ENCODE assay signal across 1 cellular context in the genomic region with DNA sequence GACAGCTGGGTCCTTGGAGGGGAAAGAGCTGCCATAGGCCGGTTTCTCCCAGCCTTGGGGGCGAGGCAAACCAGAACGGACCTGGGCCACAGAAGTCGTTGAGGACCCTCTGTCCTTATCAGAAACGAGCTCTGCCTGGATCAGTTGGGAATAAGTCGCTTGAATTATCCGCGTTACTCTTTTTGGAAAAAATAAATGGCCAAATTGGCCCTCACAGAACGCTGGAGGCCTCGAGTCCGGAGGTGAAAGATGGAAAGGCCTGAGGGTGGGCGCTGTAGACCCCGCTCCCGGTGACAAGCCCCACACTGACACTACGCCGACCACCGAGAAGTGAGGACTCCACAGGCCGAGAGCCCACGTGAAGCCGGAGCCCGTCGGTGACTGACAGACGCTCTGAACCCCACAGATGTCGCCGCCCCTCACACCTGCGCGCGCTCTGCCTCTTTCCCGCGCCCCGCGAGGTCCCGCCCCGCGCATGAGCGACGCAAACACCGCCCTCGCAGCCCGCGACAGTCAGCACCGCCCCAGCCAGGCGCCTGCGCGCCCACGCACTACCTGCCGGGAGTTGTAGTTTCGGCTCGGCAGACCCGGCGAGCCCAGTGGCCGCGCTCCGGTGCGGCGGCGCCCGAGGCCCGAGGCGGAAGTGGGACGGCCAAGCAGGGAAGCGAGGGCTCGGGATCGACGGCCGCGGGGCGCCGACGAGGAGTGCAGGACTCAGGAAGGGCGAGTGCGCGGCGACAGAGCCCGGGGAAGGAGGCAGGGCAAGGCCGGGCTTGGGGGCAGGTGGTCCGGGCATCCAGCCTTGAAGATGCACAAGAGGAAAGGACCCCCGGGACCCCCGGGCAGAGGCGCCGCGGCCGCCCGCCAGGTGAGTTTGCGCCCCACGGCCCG.
TF ChIP-seq lines count a peak whose summit lies in the region.

A gene (minus strand): TSS at position 484 of the 891 bp plus-strand sequence. CDS start 1,225 bp downstream, outside the sequence.
A gene (plus strand): TSS at position 568 of the 891 bp plus-strand sequence. CDS start 241 bp downstream, at position 809.

TF ChIP-seq in GM12878, 131 proteins besides CTCF, POLR2A, EP300 and RAD21 (continued from another document):
- TF ChIP-seq, protein P1, sequence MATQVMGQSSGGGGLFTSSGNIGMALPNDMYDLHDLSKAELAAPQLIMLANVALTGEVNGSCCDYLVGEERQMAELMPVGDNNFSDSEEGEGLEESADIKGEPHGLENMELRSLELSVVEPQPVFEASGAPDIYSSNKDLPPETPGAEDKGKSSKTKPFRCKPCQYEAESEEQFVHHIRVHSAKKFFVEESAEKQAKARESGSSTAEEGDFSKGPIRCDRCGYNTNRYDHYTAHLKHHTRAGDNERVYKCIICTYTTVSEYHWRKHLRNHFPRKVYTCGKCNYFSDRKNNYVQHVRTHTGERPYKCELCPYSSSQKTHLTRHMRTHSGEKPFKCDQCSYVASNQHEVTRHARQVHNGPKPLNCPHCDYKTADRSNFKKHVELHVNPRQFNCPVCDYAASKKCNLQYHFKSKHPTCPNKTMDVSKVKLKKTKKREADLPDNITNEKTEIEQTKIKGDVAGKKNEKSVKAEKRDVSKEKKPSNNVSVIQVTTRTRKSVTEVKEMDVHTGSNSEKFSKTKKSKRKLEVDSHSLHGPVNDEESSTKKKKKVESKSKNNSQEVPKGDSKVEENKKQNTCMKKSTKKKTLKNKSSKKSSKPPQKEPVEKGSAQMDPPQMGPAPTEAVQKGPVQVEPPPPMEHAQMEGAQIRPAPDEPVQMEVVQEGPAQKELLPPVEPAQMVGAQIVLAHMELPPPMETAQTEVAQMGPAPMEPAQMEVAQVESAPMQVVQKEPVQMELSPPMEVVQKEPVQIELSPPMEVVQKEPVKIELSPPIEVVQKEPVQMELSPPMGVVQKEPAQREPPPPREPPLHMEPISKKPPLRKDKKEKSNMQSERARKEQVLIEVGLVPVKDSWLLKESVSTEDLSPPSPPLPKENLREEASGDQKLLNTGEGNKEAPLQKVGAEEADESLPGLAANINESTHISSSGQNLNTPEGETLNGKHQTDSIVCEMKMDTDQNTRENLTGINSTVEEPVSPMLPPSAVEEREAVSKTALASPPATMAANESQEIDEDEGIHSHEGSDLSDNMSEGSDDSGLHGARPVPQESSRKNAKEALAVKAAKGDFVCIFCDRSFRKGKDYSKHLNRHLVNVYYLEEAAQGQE (IDR thresholded peaks at IDR 0.05; ENCODE audit: low read depth, low read length): no peak
- TF ChIP-seq BACH1 (IDR thresholded peaks at IDR 0.05; ENCODE audit: borderline replicate concordance) (peak; percentile 57; the same call in 1 of the 2 replicates), NBN (IDR thresholded peaks at IDR 0.05) (no peak), ETV6 (conservative IDR thresholded peaks at IDR 0.05 in 1 of 2, IDR thresholded peaks at IDR 0.05 in 1 of 2; ENCODE audit: borderline replicate concordance in 1 of 2, low read depth in 1 of 2) (no peak), KLF5 (IDR thresholded peaks at IDR 0.05; ENCODE audit: partially characterized antibody) (no peak), IKZF1 (conservative IDR thresholded peaks at IDR 0.05) (peak; percentile 99), POLR2AphosphoS2 (IDR thresholded peaks at IDR 0.05; ENCODE audit: low read depth, low read length) (peak; percentile 37; the same call in 1 of the 2 replicates), NR2F1 (conservative IDR thresholded peaks at IDR 0.05) (0 out of 2 replicates have a peak, but pooled peaks have one; percentile 29), TCF3 (IDR thresholded peaks at IDR 0.05; ENCODE audit: borderline replicate concordance, insufficient read depth, low read depth, low read length) (0 out of 2 replicates have a peak, but pooled peaks have one; percentile 11), TCF12 (IDR thresholded peaks at IDR 0.05; ENCODE audit: low read depth, low read length) (peak; percentile 73; the same call in 1 of the 2 replicates), SREBF1 (IDR thresholded peaks at IDR 0.05; ENCODE audit: low read length) (peak; percentile 43; the same call in 1 of the 2 replicates), BHLHE40 (IDR thresholded peaks at IDR 0.05; ENCODE audit: borderline replicate concordance in 1 of 2, low read depth in 2 of 2, low read length in 1 of 2) (peak; percentile 25 to 72; a peak in 2 of 4 replicates), JUNB (IDR thresholded peaks at IDR 0.05) (no peak), NRF1 (conservative IDR thresholded peaks at IDR 0.05; ENCODE audit: low read depth, low read length) (peak; percentile 93), PAX5 (IDR thresholded peaks at IDR 0.05; ENCODE audit: borderline replicate concordance, low read depth, low read length) (peak; percentile 32; the same call in 1 of the 2 replicates), FOXM1 (IDR thresholded peaks at IDR 0.05; ENCODE audit: low read depth, low read length) (no peak), SPI1 (IDR thresholded peaks at IDR 0.05; ENCODE audit: borderline replicate concordance, insufficient read depth, low read depth, low read length) (peak; percentile 47; the same call in 1 of the 2 replicates), SIX5 (IDR thresholded peaks at IDR 0.05; ENCODE audit: low read depth, low read length, severe bottlenecking) (peak; percentile 93), MXI1 (IDR thresholded peaks at IDR 0.05; ENCODE audit: low read depth, low read length) (no peak), RB1 (IDR thresholded peaks at IDR 0.05; ENCODE audit: borderline replicate concordance) (peak; percentile 99)
- TF ChIP-seq, protein P2, sequence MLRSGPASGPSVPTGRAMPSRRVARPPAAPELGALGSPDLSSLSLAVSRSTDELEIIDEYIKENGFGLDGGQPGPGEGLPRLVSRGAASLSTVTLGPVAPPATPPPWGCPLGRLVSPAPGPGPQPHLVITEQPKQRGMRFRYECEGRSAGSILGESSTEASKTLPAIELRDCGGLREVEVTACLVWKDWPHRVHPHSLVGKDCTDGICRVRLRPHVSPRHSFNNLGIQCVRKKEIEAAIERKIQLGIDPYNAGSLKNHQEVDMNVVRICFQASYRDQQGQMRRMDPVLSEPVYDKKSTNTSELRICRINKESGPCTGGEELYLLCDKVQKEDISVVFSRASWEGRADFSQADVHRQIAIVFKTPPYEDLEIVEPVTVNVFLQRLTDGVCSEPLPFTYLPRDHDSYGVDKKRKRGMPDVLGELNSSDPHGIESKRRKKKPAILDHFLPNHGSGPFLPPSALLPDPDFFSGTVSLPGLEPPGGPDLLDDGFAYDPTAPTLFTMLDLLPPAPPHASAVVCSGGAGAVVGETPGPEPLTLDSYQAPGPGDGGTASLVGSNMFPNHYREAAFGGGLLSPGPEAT (IDR thresholded peaks at IDR 0.05; ENCODE audit: low read depth): no peak
- TF ChIP-seq, protein P3, sequence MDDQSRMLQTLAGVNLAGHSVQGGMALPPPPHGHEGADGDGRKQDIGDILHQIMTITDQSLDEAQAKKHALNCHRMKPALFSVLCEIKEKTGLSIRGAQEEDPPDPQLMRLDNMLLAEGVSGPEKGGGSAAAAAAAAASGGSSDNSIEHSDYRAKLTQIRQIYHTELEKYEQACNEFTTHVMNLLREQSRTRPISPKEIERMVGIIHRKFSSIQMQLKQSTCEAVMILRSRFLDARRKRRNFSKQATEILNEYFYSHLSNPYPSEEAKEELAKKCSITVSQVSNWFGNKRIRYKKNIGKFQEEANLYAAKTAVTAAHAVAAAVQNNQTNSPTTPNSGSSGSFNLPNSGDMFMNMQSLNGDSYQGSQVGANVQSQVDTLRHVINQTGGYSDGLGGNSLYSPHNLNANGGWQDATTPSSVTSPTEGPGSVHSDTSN (IDR thresholded peaks at IDR 0.05; ENCODE audit: insufficient replicate concordance, low read depth, low read length): peak; percentile 87
- TF ChIP-seq, protein P4, sequence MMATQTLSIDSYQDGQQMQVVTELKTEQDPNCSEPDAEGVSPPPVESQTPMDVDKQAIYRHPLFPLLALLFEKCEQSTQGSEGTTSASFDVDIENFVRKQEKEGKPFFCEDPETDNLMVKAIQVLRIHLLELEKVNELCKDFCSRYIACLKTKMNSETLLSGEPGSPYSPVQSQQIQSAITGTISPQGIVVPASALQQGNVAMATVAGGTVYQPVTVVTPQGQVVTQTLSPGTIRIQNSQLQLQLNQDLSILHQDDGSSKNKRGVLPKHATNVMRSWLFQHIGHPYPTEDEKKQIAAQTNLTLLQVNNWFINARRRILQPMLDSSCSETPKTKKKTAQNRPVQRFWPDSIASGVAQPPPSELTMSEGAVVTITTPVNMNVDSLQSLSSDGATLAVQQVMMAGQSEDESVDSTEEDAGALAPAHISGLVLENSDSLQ (IDR thresholded peaks at IDR 0.05): peak; percentile 95
